1 cellular context compared by ENCODE assay signal in the genomic region with DNA sequence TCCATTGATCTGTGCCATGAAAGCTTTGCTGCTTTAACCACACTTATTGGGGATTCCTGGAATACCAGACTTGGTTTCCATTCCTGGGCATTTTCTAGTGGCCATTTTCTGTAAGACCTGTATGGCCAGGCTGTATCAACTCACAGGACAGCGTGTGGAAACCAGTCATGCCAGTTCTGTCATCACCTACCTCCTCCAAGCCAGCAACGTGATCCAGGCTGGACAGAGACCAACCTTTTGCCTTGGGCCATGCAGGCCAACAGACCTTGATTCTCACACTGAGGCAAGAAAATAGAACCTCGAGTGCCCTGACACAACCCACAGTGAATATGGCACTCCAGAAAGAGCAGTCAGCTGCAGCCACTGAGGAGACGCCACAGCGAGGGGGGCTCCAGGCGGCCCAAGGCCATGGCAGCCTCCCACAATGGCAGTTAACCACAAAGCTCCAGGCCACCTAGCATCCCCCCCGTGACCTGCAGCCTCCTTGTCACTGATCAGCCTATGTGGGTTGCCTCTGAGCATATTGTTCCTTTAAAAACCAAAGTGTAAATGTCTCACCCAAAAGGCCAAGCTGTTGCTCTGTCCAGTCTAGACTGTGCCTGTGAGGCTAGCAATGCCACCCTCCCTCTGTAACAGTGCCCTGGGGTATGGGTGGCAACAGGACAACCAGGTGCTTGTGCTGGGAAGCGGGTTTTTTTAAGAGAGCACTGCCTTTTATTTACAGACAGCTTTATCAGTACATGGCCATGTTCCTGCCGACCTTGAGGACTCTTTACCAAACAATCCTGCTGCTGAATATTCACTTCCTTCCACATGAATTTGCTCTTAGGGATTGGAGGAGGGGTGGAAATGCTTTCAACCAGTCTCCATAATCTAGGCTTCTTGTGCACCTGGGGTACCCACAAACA.
TF ChIP-seq lines count a peak whose summit lies in the region.

No MANE protein-coding gene starts in this region.

TF ChIP-seq in K562, 482 proteins besides CTCF, POLR2A, EP300 and RAD21 (continued from another document):
- TF ChIP-seq, protein P1, sequence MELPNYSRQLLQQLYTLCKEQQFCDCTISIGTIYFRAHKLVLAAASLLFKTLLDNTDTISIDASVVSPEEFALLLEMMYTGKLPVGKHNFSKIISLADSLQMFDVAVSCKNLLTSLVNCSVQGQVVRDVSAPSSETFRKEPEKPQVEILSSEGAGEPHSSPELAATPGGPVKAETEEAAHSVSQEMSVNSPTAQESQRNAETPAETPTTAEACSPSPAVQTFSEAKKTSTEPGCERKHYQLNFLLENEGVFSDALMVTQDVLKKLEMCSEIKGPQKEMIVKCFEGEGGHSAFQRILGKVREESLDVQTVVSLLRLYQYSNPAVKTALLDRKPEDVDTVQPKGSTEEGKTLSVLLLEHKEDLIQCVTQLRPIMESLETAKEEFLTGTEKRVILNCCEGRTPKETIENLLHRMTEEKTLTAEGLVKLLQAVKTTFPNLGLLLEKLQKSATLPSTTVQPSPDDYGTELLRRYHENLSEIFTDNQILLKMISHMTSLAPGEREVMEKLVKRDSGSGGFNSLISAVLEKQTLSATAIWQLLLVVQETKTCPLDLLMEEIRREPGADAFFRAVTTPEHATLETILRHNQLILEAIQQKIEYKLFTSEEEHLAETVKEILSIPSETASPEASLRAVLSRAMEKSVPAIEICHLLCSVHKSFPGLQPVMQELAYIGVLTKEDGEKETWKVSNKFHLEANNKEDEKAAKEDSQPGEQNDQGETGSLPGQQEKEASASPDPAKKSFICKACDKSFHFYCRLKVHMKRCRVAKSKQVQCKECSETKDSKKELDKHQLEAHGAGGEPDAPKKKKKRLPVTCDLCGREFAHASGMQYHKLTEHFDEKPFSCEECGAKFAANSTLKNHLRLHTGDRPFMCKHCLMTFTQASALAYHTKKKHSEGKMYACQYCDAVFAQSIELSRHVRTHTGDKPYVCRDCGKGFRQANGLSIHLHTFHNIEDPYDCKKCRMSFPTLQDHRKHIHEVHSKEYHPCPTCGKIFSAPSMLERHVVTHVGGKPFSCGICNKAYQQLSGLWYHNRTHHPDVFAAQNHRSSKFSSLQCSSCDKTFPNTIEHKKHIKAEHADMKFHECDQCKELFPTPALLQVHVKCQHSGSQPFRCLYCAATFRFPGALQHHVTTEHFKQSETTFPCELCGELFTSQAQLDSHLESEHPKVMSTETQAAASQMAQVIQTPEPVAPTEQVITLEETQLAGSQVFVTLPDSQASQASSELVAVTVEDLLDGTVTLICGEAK (IDR thresholded peaks at IDR 0.05) = peak; percentile 52; the same call in 1 of the 2 replicates
- TF ChIP-seq, protein P1 (CRISPR knock-in tag; IDR thresholded peaks at IDR 0.05) = no peak
